ENCODE assay signal across 13 cellular contexts in the genomic region with DNA sequence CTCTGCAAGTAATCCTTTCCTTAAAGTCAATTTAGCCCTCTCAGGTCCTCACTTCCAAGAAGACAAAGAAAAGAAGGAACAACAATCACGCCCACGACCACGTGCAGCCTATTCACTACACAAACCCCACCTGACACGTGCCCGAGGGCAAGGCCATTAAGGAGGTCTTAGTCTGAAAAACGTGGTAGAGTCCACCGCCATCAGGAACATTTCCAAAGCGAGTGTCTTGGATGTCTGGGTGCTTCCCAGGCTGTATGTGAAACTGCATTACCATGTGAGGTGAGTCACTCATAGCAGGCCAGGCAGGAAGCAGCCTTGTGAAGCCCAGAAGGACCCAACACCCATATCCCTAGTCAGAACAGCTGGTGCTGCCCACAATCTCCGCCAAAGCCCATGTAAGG. TPM values are rescaled to one million over a fixed set of nuclear protein-coding genes. Genes with fewer than 3 reads are reported as not detected.
DNase-seq lines count a peak whose midpoint lies in the region; ATAC-seq and TF ChIP-seq lines count a peak whose summit lies in the region.
"Had no signal": no experiment of that assay in that cellular context is flagged by ENCODE, and none has a peak within 500 bp of the region (broad histone marks: within the 10 kb centered on the region; RNA-seq: fewer than 3 reads in every experiment).

No MANE protein-coding gene starts in this region.

- no peaks in the 10 kb centered on the region for H3K27me3 Mint-ChIP-seq in activated T-cell treated with anti-CD3 and anti-CD28 coated beads, Interleukin-2, amount 50 U/mL, for 72 hours (ENCODE audit: low read depth)
- H3K27me3 Mint-ChIP-seq in activated CD8-positive, alpha-beta T cell treated with anti-CD3 and anti-CD28 coated beads, Interleukin-2, amount 10 ng/mL, durations not matched to agents 7 days and 5 days (ENCODE audit: low read depth), result peaks cover 3% of the 10 kb centered on the region
- peaks cover 41% of the 10 kb centered on the region for H3K27me3 Mint-ChIP-seq in type B pancreatic cell

- peak in 1 of 2 donors; percentile 15 for DNase-seq in activated T-cell treated with anti-CD3 and anti-CD28 coated beads, Interleukin-2, amount 50 U/mL, for 72 hours
- no peak for DNase-seq in activated T-cell treated with anti-CD3 and anti-CD28 coated beads, Interleukin-2, amount 50 U/mL, for 1 hour
- DNase-seq in activated CD8-positive, alpha-beta T cell treated with anti-CD3 and anti-CD28 coated beads, Interleukin-2, amount 10 ng/mL, durations not matched to agents 7 days and 5 days, result no peak
- DNase-seq in foreskin keratinocyte, result peak in 1 of 2 donors; percentile 64
- no peak for DNase-seq in type B pancreatic cell (ENCODE audit: extremely low spot score, unreplicated experiment)
- no peak for DNase-seq in Ammon's horn (ENCODE audit: low spot score)
- DNase-seq: NCI-H1417; stimulated activated naive CD4-positive, alpha-beta T cell treated with Interleukin-2 at 50 U/mL for 16 hours had no signal

- no peaks in the 10 kb centered on the region for H3K4me1 ChIP-seq in foreskin keratinocyte
- H3K4me1 ChIP-seq: prostate gland had no signal

- H3K4me1 Mint-ChIP-seq in activated T-cell treated with anti-CD3 and anti-CD28 coated beads, Interleukin-2, amount 50 U/mL, for 72 hours (ENCODE audit: low read depth), result peaks cover 35% of the 10 kb centered on the region
- H3K4me1 Mint-ChIP-seq in activated CD8-positive, alpha-beta T cell treated with anti-CD3 and anti-CD28 coated beads, Interleukin-2, amount 10 ng/mL, durations not matched to agents 7 days and 5 days (ENCODE audit: low read depth), result peaks cover 42% of the 10 kb centered on the region
- H3K4me1 Mint-ChIP-seq in type B pancreatic cell (ENCODE audit: unreplicated experiment), result no peaks in the 10 kb centered on the region

- peak overlapping the region; percentile 29 for H3K27ac Mint-ChIP-seq in activated T-cell treated with anti-CD3 and anti-CD28 coated beads, Interleukin-2, amount 50 U/mL, for 72 hours
- H3K27ac Mint-ChIP-seq in activated CD8-positive, alpha-beta T cell treated with anti-CD3 and anti-CD28 coated beads, Interleukin-2, amount 10 ng/mL, durations not matched to agents 7 days and 5 days, result peak overlapping the region; percentile 88
- peak overlapping the region; percentile 80 for H3K27ac Mint-ChIP-seq in type B pancreatic cell

- no peaks in the 10 kb centered on the region for H3K9me3 Mint-ChIP-seq in activated T-cell treated with anti-CD3 and anti-CD28 coated beads, Interleukin-2, amount 50 U/mL, for 72 hours
- H3K9me3 Mint-ChIP-seq in activated CD8-positive, alpha-beta T cell treated with anti-CD3 and anti-CD28 coated beads, Interleukin-2, amount 10 ng/mL, durations not matched to agents 7 days and 5 days (ENCODE audit: insufficient read depth), result no peaks in the 10 kb centered on the region
- no peaks in the 10 kb centered on the region for H3K9me3 Mint-ChIP-seq in type B pancreatic cell

- H3K27me3 ChIP-seq in foreskin keratinocyte, result peaks cover 7% of the 10 kb centered on the region

- H3K27ac ChIP-seq in foreskin keratinocyte, result peak overlapping the region; percentile 48
- H3K27ac ChIP-seq: C4-2B, prostate gland had no signal

- ATAC-seq in activated T-cell treated with anti-CD3 and anti-CD28 coated beads, Interleukin-2, amount 50 U/mL, for 72 hours (replicated peaks in 1 of 2), result no peak
- ATAC-seq in activated CD8-positive, alpha-beta T cell treated with anti-CD3 and anti-CD28 coated beads, Interleukin-2, amount 10 ng/mL, durations not matched to agents 7 days and 5 days, result no peak
- ATAC-seq in foreskin keratinocyte (peak; percentile 70), HG02885 (IDR thresholded peaks at IDR 0.05; ENCODE audit: poor library complexity, unreplicated experiment) (no peak), GM21381 (IDR thresholded peaks at IDR 0.05; ENCODE audit: unreplicated experiment) (no peak)

- peak overlapping the region; percentile 61 to 66 for H3K4me3 Mint-ChIP-seq in activated T-cell treated with anti-CD3 and anti-CD28 coated beads, Interleukin-2, amount 50 U/mL, for 72 hours
- no peak overlapping the region for H3K4me3 Mint-ChIP-seq in activated CD8-positive, alpha-beta T cell treated with anti-CD3 and anti-CD28 coated beads, Interleukin-2, amount 10 ng/mL, durations not matched to agents 7 days and 5 days
- no peak overlapping the region for H3K4me3 Mint-ChIP-seq in type B pancreatic cell

- POLR2A ChIA-PET in activated CD8-positive, alpha-beta T cell treated with anti-CD3 and anti-CD28 coated beads, Interleukin-2, amount 10 ng/mL, durations not matched to agents 7 days and 5 days (lab: Charles Lee), result no interaction called here

- H3K36me3 Mint-ChIP-seq in activated T-cell treated with anti-CD3 and anti-CD28 coated beads, Interleukin-2, amount 50 U/mL, for 72 hours (ENCODE audit: insufficient read depth in 2 of 2), result no peaks in the 10 kb centered on the region
- no peaks in the 10 kb centered on the region for H3K36me3 Mint-ChIP-seq in activated CD8-positive, alpha-beta T cell treated with anti-CD3 and anti-CD28 coated beads, Interleukin-2, amount 10 ng/mL, durations not matched to agents 7 days and 5 days (ENCODE audit: low read depth)
- H3K36me3 Mint-ChIP-seq in type B pancreatic cell, result no peaks in the 10 kb centered on the region

- no peak for TF ChIP-seq CTCF in foreskin keratinocyte (conservative IDR thresholded peaks at IDR 0.05)
- no peak for TF ChIP-seq CTCF in type B pancreatic cell (conservative IDR thresholded peaks at IDR 0.05)

- CTCF ChIA-PET in activated CD8-positive, alpha-beta T cell treated with anti-CD3 and anti-CD28 coated beads, Interleukin-2, amount 10 ng/mL, durations not matched to agents 7 days and 5 days (lab: Charles Lee), result interaction anchor here (1.1 to 2.4 kb wide), 3 partner anchors 11 to 251 kb away, joined by 3 to 9 read pairs (median 6); no protein-coding TSS in a partner anchor

RNA-seq across cellular contexts. Expression of a gene that starts 3.2 kb away (rescaled TPM):
- under 1 TPM; 0.19 to 0.26 TPM for total RNA-seq in activated T-cell treated with anti-CD3 and anti-CD28 coated beads, Interleukin-2, amount 50 U/mL, for 72 hours
- total RNA-seq in activated CD8-positive, alpha-beta T cell treated with anti-CD3 and anti-CD28 coated beads, Interleukin-2, amount 10 ng/mL, durations not matched to agents 7 days and 5 days, result not detected
- total RNA-seq in foreskin keratinocyte (not detected in 2 replicates), type B pancreatic cell (ENCODE audit: low replicate concordance) (not detected in 2 replicates)
- polyA plus RNA-seq in foreskin keratinocyte, result not detected in 2 replicates
- total RNA-seq: prostate gland; T-helper 2 cell treated with Interferon-gamma antibody and Interleukin-4, amounts not matched to agents 100 ng/mL and 5 ng/mL, for 36 hours had no signal

RNA-seq across cellular contexts. Expression of a gene that starts 11.5 kb away (rescaled TPM):
- total RNA-seq in activated T-cell treated with anti-CD3 and anti-CD28 coated beads, Interleukin-2, amount 50 U/mL, for 72 hours, result not detected
- not detected for total RNA-seq in activated CD8-positive, alpha-beta T cell treated with anti-CD3 and anti-CD28 coated beads, Interleukin-2, amount 10 ng/mL, durations not matched to agents 7 days and 5 days
- total RNA-seq in foreskin keratinocyte, result 0.32 and 0.58 TPM in 2 replicates
- polyA plus RNA-seq in foreskin keratinocyte, result 0.10 and 0.17 TPM in 2 replicates
- total RNA-seq in type B pancreatic cell (ENCODE audit: low replicate concordance), result 14.7 and 29.1 TPM in 2 replicates
- total RNA-seq: T-helper 2 cell treated with Interferon-gamma antibody and Interleukin-4, amounts not matched to agents 100 ng/mL and 5 ng/mL, for 36 hours had no signal

RNA-seq across cellular contexts. Expression of a gene that starts 23.4 kb away (rescaled TPM):
- total RNA-seq in activated T-cell treated with anti-CD3 and anti-CD28 coated beads, Interleukin-2, amount 50 U/mL, for 72 hours, result under 1 TPM in 1 of 2 donors, not detected in 1; 0.10 TPM
- not detected for total RNA-seq in activated CD8-positive, alpha-beta T cell treated with anti-CD3 and anti-CD28 coated beads, Interleukin-2, amount 10 ng/mL, durations not matched to agents 7 days and 5 days
- total RNA-seq in foreskin keratinocyte (0.11 TPM in 1 of 2 replicates, not detected in the other), type B pancreatic cell (ENCODE audit: low replicate concordance) (1,276 and 3,134 TPM in 2 replicates)
- 0.03 and 0.06 TPM in 2 replicates for polyA plus RNA-seq in foreskin keratinocyte
- total RNA-seq: T-helper 2 cell treated with Interferon-gamma antibody and Interleukin-4, amounts not matched to agents 100 ng/mL and 5 ng/mL, for 36 hours had no signal

RNA-seq across cellular contexts. Expression of a gene that starts 41.4 kb away (rescaled TPM):
- total RNA-seq in activated T-cell treated with anti-CD3 and anti-CD28 coated beads, Interleukin-2, amount 50 U/mL, for 72 hours, result not detected
- not detected for total RNA-seq in activated CD8-positive, alpha-beta T cell treated with anti-CD3 and anti-CD28 coated beads, Interleukin-2, amount 10 ng/mL, durations not matched to agents 7 days and 5 days
- total RNA-seq in foreskin keratinocyte, result not detected in 2 replicates
- not detected in 2 replicates for polyA plus RNA-seq in foreskin keratinocyte
- total RNA-seq in type B pancreatic cell (ENCODE audit: low replicate concordance), result 0.68 and 2.3 TPM in 2 replicates
- total RNA-seq: prostate gland; T-helper 2 cell treated with Interferon-gamma antibody and Interleukin-4, amounts not matched to agents 100 ng/mL and 5 ng/mL, for 36 hours had no signal

Comparison
In these comparisons a context has a peak if more than half of its experiments do, and no peak if none do; other contexts are left out.
1. H3K27ac Mint-ChIP-seq: peak in every context shown above with its lines; median percentile 88 in activated CD8-positive, alpha-beta T cell treated with anti-CD3 and anti-CD28 coated beads, Interleukin-2, amount 10 ng/mL, durations not matched to agents 7 days and 5 days; 80 in type B pancreatic cell; 29 in activated T-cell treated with anti-CD3 and anti-CD28 coated beads, Interleukin-2, amount 50 U/mL, for 72 hours.
2. H3K4me3 Mint-ChIP-seq: peak in activated T-cell treated with anti-CD3 and anti-CD28 coated beads, Interleukin-2, amount 50 U/mL, for 72 hours (2 of 2); none in activated CD8-positive, alpha-beta T cell treated with anti-CD3 and anti-CD28 coated beads, Interleukin-2, amount 10 ng/mL, durations not matched to agents 7 days and 5 days (single experiment) and type B pancreatic cell (single experiment).
3. RNA of a gene that starts 23.4 kb away (total RNA-seq): 1,276 to 3,134 TPM in type B pancreatic cell; 0.11 TPM in foreskin keratinocyte, 0.10 TPM in activated T-cell treated with anti-CD3 and anti-CD28 coated beads, Interleukin-2, amount 50 U/mL, for 72 hours and not detected in activated CD8-positive, alpha-beta T cell treated with anti-CD3 and anti-CD28 coated beads, Interleukin-2, amount 10 ng/mL, durations not matched to agents 7 days and 5 days; every median in the first group is over 1,000 times any median in the second.